10 cellular contexts compared by ENCODE assay signal in genomic region chr11:123100378-123101085, GRCh38. TPM values are rescaled to one million over a fixed set of nuclear protein-coding genes. Genes with fewer than 3 reads are reported as not detected.
DNase-seq lines count a peak whose midpoint lies in the region; ATAC-seq and TF ChIP-seq lines count a peak whose summit lies in the region.
"Had no signal": no experiment of that assay in that cellular context is flagged by ENCODE, and none has a peak within 500 bp of the region (broad histone marks: within the 10 kb centered on the region; RNA-seq: fewer than 3 reads in every experiment).

No MANE protein-coding gene starts in this region.

- POLR2A ChIA-PET in GM10248 (lab: Yijun Ruan, JAX) = no interaction called here

- H3K4me2 ChIP-seq in mesenchymal stem cell (ENCODE audit: low read length, poor library complexity, severe bottlenecking) = no peak overlapping the region

- no peak for TF ChIP-seq EP300 in transverse colon (IDR thresholded peaks at IDR 0.05; ENCODE audit: low read depth)

- H4K91ac ChIP-seq in mesenchymal stem cell (ENCODE audit: low read length) = no peak overlapping the region

- H2BK120ac ChIP-seq in mesenchymal stem cell (ENCODE audit: low read depth, low read length) = no peak overlapping the region

- H3K4me1 ChIP-seq in adipocyte (ENCODE audit: control insufficient read depth, insufficient read depth, low read length) = peaks cover 41% of the 10 kb centered on the region
- H3K4me1 ChIP-seq in mesenchymal stem cell (ENCODE audit: control insufficient read depth, insufficient read depth, low read depth, low read length) = no peaks in the 10 kb centered on the region
- peaks cover 10 to 22% (median 12%) of the 10 kb centered on the region in 4 donors for H3K4me1 ChIP-seq in transverse colon
- H3K4me1 ChIP-seq in prostate gland (replicated peaks) = no peaks in the 10 kb centered on the region

- intact Hi-C loops in Right ventricle myocardium inferior (cut with DNase I) = loop anchor here (5.0 kb wide), 1 partner anchor 38 kb away; the partner anchor contains the start of gene HSPA8
- intact Hi-C loops in cardiac septum (cut with DNase I) = loop anchor here (5.0 kb wide), 1 partner anchor 38 kb away; the partner anchor contains the start of gene HSPA8
- intact Hi-C loops in transverse colon (cut with DNase I; ENCODE audit: low total_unique reads) = no loop called here
- intact Hi-C loops in prostate gland (cut with DNase I) = no loop called here

- H3K9me3 ChIP-seq in adipocyte (ENCODE audit: control insufficient read depth, low read length) = no peaks in the 10 kb centered on the region
- no peaks in the 10 kb centered on the region for H3K9me3 ChIP-seq in mesenchymal stem cell (ENCODE audit: control insufficient read depth, low read length)
- no peaks in the 10 kb centered on the region for H3K9me3 ChIP-seq in transverse colon
- no peaks in the 10 kb centered on the region for H3K9me3 ChIP-seq in prostate gland
- H3K9me3 ChIP-seq: neutrophil had no signal

- H3K27ac ChIP-seq in mesenchymal stem cell (ENCODE audit: low read length, poor library complexity, severe bottlenecking) (no peak overlapping the region), transverse colon (peak overlapping the region; percentile 34 to 75 (median 50)), prostate gland (no peak overlapping the region)
- H3K27ac ChIP-seq: neutrophil had no signal

- TF ChIP-seq POLR2A in transverse colon (IDR thresholded peaks at IDR 0.05) (no peak), prostate gland (IDR thresholded peaks at IDR 0.05) (no peak)

- no peak overlapping the region for H3K14ac ChIP-seq in mesenchymal stem cell (ENCODE audit: low read length in 2 of 2)

- H3K27me3 ChIP-seq in adipocyte (replicated peaks; ENCODE audit: control insufficient read depth, insufficient read depth, low read length) (no peaks in the 10 kb centered on the region), mesenchymal stem cell (ENCODE audit: control insufficient read depth in 1 of 2, insufficient read depth in 1 of 2, low read length in 2 of 2) (no peaks in the 10 kb centered on the region), transverse colon (no peaks in the 10 kb centered on the region), prostate gland (replicated peaks; ENCODE audit: insufficient read depth) (no peaks in the 10 kb centered on the region)
- H3K27me3 ChIP-seq: neutrophil had no signal

- H2BK15ac ChIP-seq in mesenchymal stem cell (ENCODE audit: low read depth, poor library complexity, severe bottlenecking) = no peak overlapping the region

- H2AFZ ChIP-seq in mesenchymal stem cell (ENCODE audit: low read depth, low read length) = no peak overlapping the region

- CTCF ChIA-PET in GM10248 (lab: Yijun Ruan, JAX) = interaction anchor here (3.2 to 6.3 kb wide), 2 partner anchors 11 to 146 kb away, joined by 17 to 44 read pairs; no protein-coding TSS in a partner anchor

- DNase-seq in Right ventricle myocardium inferior (ENCODE audit: missing footprints) (no peak), cardiac septum (ENCODE audit: low spot score) (no peak), adipocyte (ENCODE audit: low read depth) (peak; percentile 8), mesenchymal stem cell (no peak), transverse colon (no peak), prostate gland (ENCODE audit: low spot score) (no peak), GM10248 (ENCODE audit: extremely low spot score) (no peak), NOMO-1 treated with dmso at 0.1 percent for 144 hours (lab: John Stamatoyannopoulos, UW; ENCODE audit: unreplicated experiment) (no peak)
- DNase-seq: NCI-H82 had no signal

- H2BK12ac ChIP-seq in mesenchymal stem cell (ENCODE audit: low read length in 2 of 2) = no peak overlapping the region

- H3K4ac ChIP-seq in mesenchymal stem cell (ENCODE audit: low read depth in 1 of 2, low read length in 2 of 2) = no peak overlapping the region

- H4K8ac ChIP-seq in mesenchymal stem cell (ENCODE audit: low read length) = no peak overlapping the region

- H3K9ac ChIP-seq in adipocyte (ENCODE audit: low read length) (peak overlapping the region; percentile 62), mesenchymal stem cell (ENCODE audit: low read length) (peak overlapping the region; percentile 74)

- H3K23ac ChIP-seq in mesenchymal stem cell (ENCODE audit: low read length in 2 of 2) = no peak overlapping the region

- no peak overlapping the region for H3K4me3 ChIP-seq in adipocyte (ENCODE audit: low read length)
- no peak overlapping the region for H3K4me3 ChIP-seq in mesenchymal stem cell (ENCODE audit: insufficient read depth in 1 of 2, low read depth in 1 of 2, low read length in 2 of 2)
- H3K4me3 ChIP-seq in transverse colon = no peak overlapping the region
- no peak overlapping the region for H3K4me3 ChIP-seq in prostate gland

- H3K36me3 ChIP-seq in adipocyte (ENCODE audit: control insufficient read depth, insufficient read depth, low read length, severe bottlenecking) (peaks cover 28% of the 10 kb centered on the region), mesenchymal stem cell (ENCODE audit: control insufficient read depth in 1 of 2, insufficient read depth in 2 of 2, low read depth in 1 of 2, low read length in 2 of 2) (peaks cover 0 to 32% of the 10 kb centered on the region in 2 experiments), transverse colon (no peaks in the 10 kb centered on the region), prostate gland (no peaks in the 10 kb centered on the region)
- H3K36me3 ChIP-seq: neutrophil had no signal

- H2BK5ac ChIP-seq in mesenchymal stem cell (ENCODE audit: low read depth, low read length, poor library complexity, severe bottlenecking) = no peak overlapping the region

- H2AK5ac ChIP-seq in mesenchymal stem cell (ENCODE audit: low read length, severe bottlenecking) = no peak overlapping the region

- in situ Hi-C loops in transverse colon (cut with MboI; ENCODE audit: low pct_ligation_motif_present in 1 of 4, low pct_unique_long_range_greater_than_20kb in 1 of 4, low sequenced_read_pairs in 3 of 4) = loop anchor here in 1 of 4 donors (25.0 kb wide), 1 partner anchor 387 kb away; no protein-coding TSS in a partner anchor

- 91% methylated on average over 7 of the region's 7 CpGs for WGBS in mesenchymal stem cell
- 59 to 63% methylated on average over 5 to 7 of the region's 7 CpGs for WGBS in transverse colon (ENCODE audit: low coverage in 1 of 2), 2 donors
- WGBS in prostate gland = 60% methylated on average over 7 of the region's 7 CpGs

- H3K18ac ChIP-seq in mesenchymal stem cell (ENCODE audit: low read depth in 1 of 2, low read length in 2 of 2) = no peak overlapping the region

- peaks cover 3% of the 10 kb centered on the region for H3K79me1 ChIP-seq in mesenchymal stem cell (replicated peaks; ENCODE audit: low read length, poor library complexity, severe bottlenecking)

- peak; percentile 37 for ATAC-seq in Right ventricle myocardium inferior

- TF ChIP-seq CTCF in transverse colon (IDR thresholded peaks at IDR 0.05) = no peak
- TF ChIP-seq CTCF in prostate gland (IDR thresholded peaks at IDR 0.05) = no peak
- TF ChIP-seq CTCF in GM10248 (IDR thresholded peaks at IDR 0.05; ENCODE audit: control extremely low read depth, extremely low read depth, low read depth, missing control alignments) = no peak

RNA-seq across cellular contexts. Expression of gene HSPA8, which starts 38.6 kb away (rescaled TPM):
- total RNA-seq in Right ventricle myocardium inferior (1,349 TPM), cardiac septum (1,191 TPM), transverse colon (100 to 1,000 TPM; 183 to 783 (median 651) TPM), prostate gland (100 to 1,000 TPM; 799 to 842 TPM)
- 888 TPM for polyA plus RNA-seq in mesenchymal stem cell (2013, experiment 1 of 2)
- polyA plus RNA-seq in mesenchymal stem cell (2013, experiment 2 of 2) = 894 TPM

Comparison
In these comparisons a context has a peak if more than half of its experiments do, and no peak if none do; other contexts are left out.
1. H3K27ac ChIP-seq: peak in transverse colon (4 of 4); none in mesenchymal stem cell (single experiment) and prostate gland (0 of 2).
2. intact Hi-C loops: an anchor here in Right ventricle myocardium inferior (5.0 kb wide) and cardiac septum (5.0 kb wide); none called in transverse colon and prostate gland.